In genomic region chr6:64012351-64013060, GRCh38 we compare ENCODE assay signal across 8 cellular contexts.
DNase-seq lines count a peak whose midpoint lies in the region; ATAC-seq, FAIRE-seq and TF ChIP-seq lines count a peak whose summit lies in the region.

No MANE protein-coding gene starts in this region.

- H3K4me2 ChIP-seq in OCI-LY1 (ENCODE audit: low read length) = no peak overlapping the region

- no peaks in the 10 kb centered on the region for H3F3A ChIP-seq in OCI-LY1 (ENCODE audit: insufficient read depth, low read length)

- no peaks in the 10 kb centered on the region for H4K20me1 ChIP-seq in OCI-LY1 (ENCODE audit: insufficient read depth, low read length)

- FAIRE-seq in pancreas (lab: Jason Lieb, UNC) = peak; percentile 63

- H3K9ac ChIP-seq in OCI-LY1 (ENCODE audit: low read length) = no peak overlapping the region

- CTCF ChIA-PET in HEK293T (lab: Yijun Ruan, JAX) = interaction anchor here (0.6 to 1.6 kb wide), 5 partner anchors 12 to 1333 kb away, joined by 3 to 29 read pairs (median 4); no protein-coding TSS in a partner anchor

- H3K4me1 ChIP-seq in OCI-LY1 (ENCODE audit: insufficient read depth, low read length, severe bottlenecking) (no peaks in the 10 kb centered on the region), pancreas (no peaks in the 10 kb centered on the region)

- H3K9me2 ChIP-seq in OCI-LY1 (ENCODE audit: low read depth, low read length) = no peaks in the 10 kb centered on the region

- H3K9me3 ChIP-seq in OCI-LY1 (ENCODE audit: low read length) = no peaks in the 10 kb centered on the region
- H3K9me3 ChIP-seq in pancreas = no peaks in the 10 kb centered on the region

- H3K4me3 ChIP-seq in AG09309 (ENCODE audit: control insufficient read depth, low read depth, low read length) = no peak overlapping the region
- H3K4me3 ChIP-seq in OCI-LY1 (ENCODE audit: low read depth, low read length, poor library complexity, severe bottlenecking) = no peak overlapping the region
- H3K4me3 ChIP-seq in fibroblast of mammary gland (ENCODE audit: control insufficient read depth, low read depth, low read length) = no peak overlapping the region
- H3K4me3 ChIP-seq in pancreas = no peak overlapping the region

- TF ChIP-seq CTCF in AG09309 (IDR thresholded peaks at IDR 0.05; ENCODE audit: control insufficient read depth, insufficient read depth, low read depth, low read length, missing control alignments) = peak; percentile 21
- peak; percentile 37 for TF ChIP-seq CTCF in OCI-LY1 (IDR thresholded peaks at IDR 0.05; ENCODE audit: low read length)
- peak; percentile 85 for TF ChIP-seq CTCF in fibroblast of mammary gland (conservative IDR thresholded peaks at IDR 0.05; ENCODE audit: control insufficient read depth, insufficient read depth, low read depth, low read length)
- peak in 2 of 4 donors; percentile 8 to 15 for TF ChIP-seq CTCF in pancreas (IDR thresholded peaks at IDR 0.05)

- DNase-seq in AG09309 (ENCODE audit: low read depth) = no peak
- peak; percentile 57 for DNase-seq in HEK293T (ENCODE audit: extremely low spot score)
- DNase-seq in fibroblast of mammary gland (ENCODE audit: low read depth) = peak; percentile 63
- DNase-seq in pancreas = no peak
- DNase-seq in NOMO-1 treated with dmso at 0.1 percent for 144 hours (lab: John Stamatoyannopoulos, UW; ENCODE audit: unreplicated experiment) = no peak
- no peak for DNase-seq in activated CD4-positive, alpha-beta T cell treated with anti-CD3 and anti-CD28 coated beads for 1 hour

- no peaks in the 10 kb centered on the region for H3K36me3 ChIP-seq in OCI-LY1 (ENCODE audit: insufficient read depth, low read length)
- H3K36me3 ChIP-seq in pancreas = no peaks in the 10 kb centered on the region

- ATAC-seq in pancreas = peak in 3 of 4 donors; percentile 32 to 80 (median 55)
- no peak for ATAC-seq in HG03571 (IDR thresholded peaks at IDR 0.05; ENCODE audit: unreplicated experiment)

- intact Hi-C loops in pancreas (cut with DNase I) = no loop called here

- no peak overlapping the region for H3K27ac ChIP-seq in OCI-LY1 (ENCODE audit: low read depth, low read length, poor library complexity, severe bottlenecking)
- no peak overlapping the region for H3K27ac ChIP-seq in pancreas

- no peaks in the 10 kb centered on the region for H3K27me3 ChIP-seq in OCI-LY1 (ENCODE audit: insufficient read depth, low read length)
- no peaks in the 10 kb centered on the region for H3K27me3 ChIP-seq in pancreas

- WGBS in pancreas, 2 donors = 51 to 63% methylated on average over 4 of the region's 4 CpGs

- POLR2A ChIA-PET in HEK293T (lab: Yijun Ruan, JAX) = interaction anchor here (0.5 kb wide), 1 partner anchor 319 kb away, joined by 3 read pairs; no protein-coding TSS in a partner anchor

- no peaks in the 10 kb centered on the region for H3K79me2 ChIP-seq in OCI-LY1 (ENCODE audit: insufficient read depth, low read length)

- H2AFZ ChIP-seq in OCI-LY1 (ENCODE audit: low read length) = no peak overlapping the region

TF ChIP-seq in HEK293T, 16 proteins besides CTCF, POLR2A, EP300 and RAD21:
- TF ChIP-seq SP1 (IDR thresholded peaks at IDR 0.05) (no peak), LEF1 (IDR thresholded peaks at IDR 0.05; ENCODE audit: borderline replicate concordance) (no peak), L3MBTL2 (conservative IDR thresholded peaks at IDR 0.05) (no peak), SUZ12 (IDR thresholded peaks at IDR 0.05) (no peak), ARNT (IDR thresholded peaks at IDR 0.05) (no peak), ELF4 (IDR thresholded peaks at IDR 0.05) (no peak), CTBP1 (IDR thresholded peaks at IDR 0.05; ENCODE audit: borderline replicate concordance) (no peak), TARDBP (IDR thresholded peaks at IDR 0.05) (no peak), FOXK2 (IDR thresholded peaks at IDR 0.05) (no peak), BHLHE40 (IDR thresholded peaks at IDR 0.05; ENCODE audit: borderline replicate concordance) (no peak), HDGF (IDR thresholded peaks at IDR 0.05; ENCODE audit: borderline replicate concordance) (no peak), FOXM1 (IDR thresholded peaks at IDR 0.05; ENCODE audit: borderline replicate concordance) (no peak), ZNF384 (IDR thresholded peaks at IDR 0.05) (no peak), NFRKB (IDR thresholded peaks at IDR 0.05) (no peak), FOXA1 (IDR thresholded peaks at IDR 0.05) (no peak)
- TF ChIP-seq, protein P1, sequence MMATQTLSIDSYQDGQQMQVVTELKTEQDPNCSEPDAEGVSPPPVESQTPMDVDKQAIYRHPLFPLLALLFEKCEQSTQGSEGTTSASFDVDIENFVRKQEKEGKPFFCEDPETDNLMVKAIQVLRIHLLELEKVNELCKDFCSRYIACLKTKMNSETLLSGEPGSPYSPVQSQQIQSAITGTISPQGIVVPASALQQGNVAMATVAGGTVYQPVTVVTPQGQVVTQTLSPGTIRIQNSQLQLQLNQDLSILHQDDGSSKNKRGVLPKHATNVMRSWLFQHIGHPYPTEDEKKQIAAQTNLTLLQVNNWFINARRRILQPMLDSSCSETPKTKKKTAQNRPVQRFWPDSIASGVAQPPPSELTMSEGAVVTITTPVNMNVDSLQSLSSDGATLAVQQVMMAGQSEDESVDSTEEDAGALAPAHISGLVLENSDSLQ (IDR thresholded peaks at IDR 0.05) = no peak

Comparison
In these comparisons a context has a peak if more than half of its experiments do, and no peak if none do; other contexts are left out.
1. DNase-seq: peak in HEK293T (single experiment) and fibroblast of mammary gland (single experiment); none in AG09309 (single experiment), pancreas (0 of 6), NOMO-1 treated with dmso at 0.1 percent for 144 hours (single experiment) and activated CD4-positive, alpha-beta T cell treated with anti-CD3 and anti-CD28 coated beads for 1 hour (single experiment).